ENCODE assay signal across 8 cellular contexts in the genomic region with DNA sequence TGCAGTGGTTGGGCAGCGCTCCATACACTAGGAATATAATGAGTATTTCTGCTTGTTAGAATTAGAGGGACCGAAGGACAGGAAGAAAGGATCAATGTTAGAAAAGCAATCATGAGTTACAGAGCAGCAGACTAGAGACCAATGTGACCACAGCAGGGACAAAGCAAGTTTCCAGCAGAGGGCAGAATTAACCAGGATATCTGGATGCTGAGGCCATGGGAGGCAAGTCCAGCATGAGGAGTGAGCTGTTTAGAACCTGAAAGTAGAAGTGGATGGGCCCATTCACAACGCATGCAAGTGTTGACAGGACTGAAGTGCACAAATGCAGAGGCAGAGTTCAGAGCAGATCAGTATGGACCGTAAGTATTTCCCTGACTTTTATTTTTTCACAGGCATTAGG.
DNase-seq lines count a peak whose midpoint lies in the region; ATAC-seq and TF ChIP-seq lines count a peak whose summit lies in the region.

No MANE protein-coding gene starts in this region.

- no peaks in the 10 kb centered on the region for H3K4me1 Mint-ChIP-seq in CD14-positive monocyte
- H3K4me1 Mint-ChIP-seq in CD8-positive, alpha-beta memory T cell: no peaks in the 10 kb centered on the region

- no peak for ATAC-seq in GM18907 (IDR thresholded peaks at IDR 0.05; ENCODE audit: unreplicated experiment)

- intact Hi-C loops in CD14-positive monocyte (cut with micrococcal nuclease): no loop called here

- peaks cover 0 to 3% (median 0%) of the 10 kb centered on the region in 7 donors for H3K9me3 Mint-ChIP-seq in CD14-positive monocyte
- H3K9me3 Mint-ChIP-seq in CD8-positive, alpha-beta memory T cell: peaks cover 0 to 6% (median 0%) of the 10 kb centered on the region in 5 donors

- CTCF ChIA-PET in CD8-positive, alpha-beta memory T cell (lab: Charles Lee): no interaction called here

- peak; percentile 45 for TF ChIP-seq CTCF in BE2C (IDR thresholded peaks at IDR 0.05; ENCODE audit: low read depth, low read length)
- TF ChIP-seq CTCF in CD14-positive monocyte (IDR thresholded peaks at IDR 0.05): no peak

- H3K27me3 Mint-ChIP-seq in CD14-positive monocyte (ENCODE audit: low read depth in 3 of 3): peaks cover 0 to 3% (median 1%) of the 10 kb centered on the region in 3 donors
- H3K27me3 Mint-ChIP-seq in CD8-positive, alpha-beta memory T cell: no peaks in the 10 kb centered on the region

- H3K4me1 ChIP-seq in BE2C (no peaks in the 10 kb centered on the region), SJCRH30 (no peaks in the 10 kb centered on the region)
- no peaks in the 10 kb centered on the region for H3K4me1 ChIP-seq in CD8-positive, alpha-beta memory T cell (ENCODE audit: insufficient read depth, low read length)

- H3K27ac Mint-ChIP-seq in CD14-positive monocyte: no peak overlapping the region
- no peak overlapping the region for H3K27ac Mint-ChIP-seq in CD8-positive, alpha-beta memory T cell

- H3K4me3 Mint-ChIP-seq in CD14-positive monocyte: no peak overlapping the region
- no peak overlapping the region for H3K4me3 Mint-ChIP-seq in CD8-positive, alpha-beta memory T cell

- no peaks in the 10 kb centered on the region for H3K36me3 ChIP-seq in BE2C
- H3K36me3 ChIP-seq in SJCRH30: no peaks in the 10 kb centered on the region
- H3K36me3 ChIP-seq in CD8-positive, alpha-beta memory T cell (ENCODE audit: insufficient read depth, low read length): no peaks in the 10 kb centered on the region

- H3K9me3 ChIP-seq in BE2C (no peaks in the 10 kb centered on the region), SJCRH30 (replicated peaks) (no peaks in the 10 kb centered on the region)
- H3K9me3 ChIP-seq in CD8-positive, alpha-beta memory T cell (ENCODE audit: low read length): no peaks in the 10 kb centered on the region

- H3K27me3 ChIP-seq in BE2C: no peaks in the 10 kb centered on the region
- no peaks in the 10 kb centered on the region for H3K27me3 ChIP-seq in SJCRH30
- no peaks in the 10 kb centered on the region for H3K27me3 ChIP-seq in CD8-positive, alpha-beta memory T cell (ENCODE audit: insufficient read depth, low read length, poor library complexity, severe bottlenecking)

- H3K36me3 Mint-ChIP-seq in CD14-positive monocyte: no peaks in the 10 kb centered on the region
- H3K36me3 Mint-ChIP-seq in CD8-positive, alpha-beta memory T cell: no peaks in the 10 kb centered on the region

- DNase-seq in BE2C: peak; percentile 16
- peak; percentile 77 for DNase-seq in HT-29 (ENCODE audit: low spot score)
- peak; percentile 14 to 62 for DNase-seq in SJCRH30
- peak; percentile 43 for DNase-seq in iPS-NIHi7 (ENCODE audit: extremely low spot score)
- no peak for DNase-seq in CD14-positive monocyte (ENCODE audit: low spot score)
- no peak for DNase-seq in CD8-positive, alpha-beta memory T cell
- DNase-seq in cerebellar nuclear complex (lab: John Stamatoyannopoulos, UW): no peak

- POLR2A ChIA-PET in CD8-positive, alpha-beta memory T cell (lab: Charles Lee): no interaction called here

- no peak overlapping the region for H3K27ac ChIP-seq in SJCRH30
- H3K27ac ChIP-seq in CD8-positive, alpha-beta memory T cell (ENCODE audit: low read depth, low read length): no peak overlapping the region

- H3K4me3 ChIP-seq in BE2C (ENCODE audit: low read depth, low read length) (no peak overlapping the region), SJCRH30 (no peak overlapping the region)
- no peak overlapping the region for H3K4me3 ChIP-seq in CD8-positive, alpha-beta memory T cell (ENCODE audit: low read length)

Comparison
In these comparisons a context has a peak if more than half of its experiments do, and no peak if none do; other contexts are left out.
1. DNase-seq: peak in BE2C (single experiment), HT-29 (single experiment), SJCRH30 (2 of 2) and iPS-NIHi7 (single experiment); none in CD14-positive monocyte (single experiment), CD8-positive, alpha-beta memory T cell (0 of 5) and cerebellar nuclear complex (0 of 2).